Comparison of ENCODE assay signal across 16 cellular contexts in genomic region chr14:63295231-63295685, GRCh38. TPM values are rescaled to one million over a fixed set of nuclear protein-coding genes. Genes with fewer than 3 reads are reported as not detected.
DNase-seq lines count a peak whose midpoint lies in the region; ATAC-seq, FAIRE-seq and TF ChIP-seq lines count a peak whose summit lies in the region.
"Had no signal": no experiment of that assay in that cellular context is flagged by ENCODE, and none has a peak within 500 bp of the region (broad histone marks: within the 10 kb centered on the region; RNA-seq: fewer than 3 reads in every experiment).

No MANE protein-coding gene starts in this region.

- peaks cover 12% of the 10 kb centered on the region for H3K27me3 Mint-ChIP-seq in activated CD4-positive, alpha-beta T cell treated with anti-CD3 and anti-CD28 coated beads, Interleukin-2, amount 10 ng/mL, durations not matched to agents 24 days and 14 days

- POLR2A ChIA-PET in PC-9 (lab: Charles Lee; ENCODE audit: unreplicated experiment), result interaction anchor here (0.6 kb wide), 1 partner anchor 351 kb away, joined by 4 read pairs; no protein-coding TSS in a partner anchor

- H3K4me3 Mint-ChIP-seq in activated CD4-positive, alpha-beta T cell treated with anti-CD3 and anti-CD28 coated beads, Interleukin-2, amount 10 ng/mL, durations not matched to agents 24 days and 14 days, result peak overlapping the region; percentile 1

- no peaks in the 10 kb centered on the region for H3K9me2 ChIP-seq in PC-9 (ENCODE audit: insufficient read depth)

- no peaks in the 10 kb centered on the region for H3K79me2 ChIP-seq in PC-9 (ENCODE audit: low read depth)

- no peak overlapping the region for H3K4me2 ChIP-seq in PC-9

- no TSS peak for BruUV-seq in PC-9 (replicated peaks; lab: Mats Ljungman, UMichigan)

- no peaks in the 10 kb centered on the region for H3K9me3 Mint-ChIP-seq in activated CD4-positive, alpha-beta T cell treated with anti-CD3 and anti-CD28 coated beads, Interleukin-2, amount 10 ng/mL, durations not matched to agents 24 days and 14 days

- no peaks in the 10 kb centered on the region for H4K20me1 ChIP-seq in PC-9 (ENCODE audit: insufficient read depth)

- intact Hi-C loops in activated CD4-positive, alpha-beta T cell treated with anti-CD3 and anti-CD28 coated beads, Interleukin-2, amount 10 ng/mL, durations not matched to agents 24 days and 14 days (cut with micrococcal nuclease), result no loop called here
- intact Hi-C loops in PC-9 (cut with micrococcal nuclease; ENCODE audit: unreplicated experiment), result no loop called here

- no peak overlapping the region for H2AFZ ChIP-seq in PC-9

- H3K36me3 Mint-ChIP-seq in activated CD4-positive, alpha-beta T cell treated with anti-CD3 and anti-CD28 coated beads, Interleukin-2, amount 10 ng/mL, durations not matched to agents 24 days and 14 days (ENCODE audit: low read depth), result no peaks in the 10 kb centered on the region

- H3K4me3 ChIP-seq in duodenal mucosa (ENCODE audit: low read depth in 1 of 2, low read length in 2 of 2), result peak overlapping the region; percentile 7 to 19
- peak overlapping the region; percentile 23 for H3K4me3 ChIP-seq in suprapubic skin
- no peak overlapping the region for H3K4me3 ChIP-seq in PC-9

- no peak for FAIRE-seq in urothelium cell line (lab: Jason Lieb, UNC)

- H3K27ac ChIP-seq in duodenal mucosa (ENCODE audit: low read depth, low read length) (no peak overlapping the region), suprapubic skin (peak overlapping the region; percentile 33), PC-9 (no peak overlapping the region)
- H3K27ac ChIP-seq: 22Rv1 had no signal

- H3F3A ChIP-seq in PC-9 (ENCODE audit: insufficient read depth, low read depth), result no peaks in the 10 kb centered on the region

- H3K4me1 Mint-ChIP-seq in activated CD4-positive, alpha-beta T cell treated with anti-CD3 and anti-CD28 coated beads, Interleukin-2, amount 10 ng/mL, durations not matched to agents 24 days and 14 days, result peaks cover 11% of the 10 kb centered on the region

- WGBS in suprapubic skin, result 69% methylated on average over 8 of the region's 8 CpGs

- DNase-seq in activated CD4-positive, alpha-beta T cell treated with anti-CD3 and anti-CD28 coated beads, Interleukin-2, amount 10 ng/mL, durations not matched to agents 24 days and 14 days, result no peak
- no peak for DNase-seq in activated CD4-positive, alpha-beta T cell treated with anti-CD3 and anti-CD28 coated beads, Interleukin-2, amount 50 U/mL, for 4 hours
- no peak for DNase-seq in suprapubic skin (ENCODE audit: low spot score in 2 of 2)
- DNase-seq in PC-9, result no peak
- DNase-seq in NCI-H446 treated with DMSO at 0.1 percent for 48 hours (lab: John Stamatoyannopoulos, UW), result no peak
- DNase-seq in urothelium cell line (ENCODE audit: low spot score), result no peak
- DNase-seq: activated CD8-positive, alpha-beta memory T cell treated with anti-CD3 and anti-CD28 coated beads for 24 hours; cerebellar nuclear complex; DMS79; hypothalamus; stimulated activated naive CD4-positive, alpha-beta T cell treated with Interleukin-2 at 50 U/mL for 16 hours had no signal

- H3K9me3 ChIP-seq in duodenal mucosa (ENCODE audit: control insufficient read depth in 1 of 2, low read length in 2 of 2) (no peaks in the 10 kb centered on the region), suprapubic skin (no peaks in the 10 kb centered on the region), PC-9 (ENCODE audit: insufficient read depth, low read depth) (no peaks in the 10 kb centered on the region)

- H3K36me3 ChIP-seq in duodenal mucosa (ENCODE audit: control insufficient read depth in 1 of 2, insufficient read depth in 2 of 2, low read length in 2 of 2), result no peaks in the 10 kb centered on the region
- H3K36me3 ChIP-seq in suprapubic skin, result no peaks in the 10 kb centered on the region
- H3K36me3 ChIP-seq in PC-9 (ENCODE audit: low read depth), result no peaks in the 10 kb centered on the region

- TF ChIP-seq POLR2A in suprapubic skin (IDR thresholded peaks at IDR 0.05), result no peak

- ATAC-seq in HG03066 (IDR thresholded peaks at IDR 0.05; ENCODE audit: low read depth, unreplicated experiment), result peak; percentile 57

- H3K4me1 ChIP-seq in duodenal mucosa (ENCODE audit: control insufficient read depth in 1 of 2, insufficient read depth in 2 of 2, low read length in 2 of 2), result no peaks in the 10 kb centered on the region
- no peaks in the 10 kb centered on the region for H3K4me1 ChIP-seq in suprapubic skin
- H3K4me1 ChIP-seq in PC-9 (replicated peaks; ENCODE audit: insufficient read depth), result no peaks in the 10 kb centered on the region

- peak overlapping the region; percentile 11 for H3K27ac Mint-ChIP-seq in activated CD4-positive, alpha-beta T cell treated with anti-CD3 and anti-CD28 coated beads, Interleukin-2, amount 10 ng/mL, durations not matched to agents 24 days and 14 days

- no peak for TF ChIP-seq EP300 in suprapubic skin (IDR thresholded peaks at IDR 0.05)

- no peak overlapping the region for H3K9ac ChIP-seq in duodenal mucosa (ENCODE audit: low read depth in 1 of 2, low read length in 2 of 2)

- no peaks in the 10 kb centered on the region for H3K27me3 ChIP-seq in duodenal mucosa (ENCODE audit: control insufficient read depth in 1 of 2, insufficient read depth in 2 of 2, low read length in 2 of 2)
- H3K27me3 ChIP-seq in suprapubic skin, result no peaks in the 10 kb centered on the region
- no peaks in the 10 kb centered on the region for H3K27me3 ChIP-seq in PC-9 (ENCODE audit: insufficient read depth, low read depth)

- no peak for TF ChIP-seq CTCF in suprapubic skin (IDR thresholded peaks at IDR 0.05)
- no peak for TF ChIP-seq CTCF in PC-9 (conservative IDR thresholded peaks at IDR 0.05)

- CTCF ChIA-PET in PC-9 (lab: Charles Lee), result interaction anchor here (0.6 kb wide), 1 partner anchor 324 kb away, joined by 4 read pairs; no protein-coding TSS in a partner anchor

RNA-seq across cellular contexts. Expression of gene GPHB5, which starts 23.5 kb away (rescaled TPM):
- total RNA-seq in activated CD4-positive, alpha-beta T cell treated with anti-CD3 and anti-CD28 coated beads, Interleukin-2, amount 10 ng/mL, durations not matched to agents 24 days and 14 days, result not detected in 2 replicates
- total RNA-seq in suprapubic skin, result not detected
- total RNA-seq in PC-9 (2021), result not detected in 2 replicates
- total RNA-seq: myocyte, NCI-H460 had no signal
